18 cellular contexts compared by ENCODE assay signal in genomic region chr15:63344737-63345390, GRCh38. TPM values are rescaled to one million over a fixed set of nuclear protein-coding genes. Genes with fewer than 3 reads are reported as not detected.
DNase-seq lines count a peak whose midpoint lies in the region; ATAC-seq and TF ChIP-seq lines count a peak whose summit lies in the region.
"Had no signal": no experiment of that assay in that cellular context is flagged by ENCODE, and none has a peak within 500 bp of the region (broad histone marks: within the 10 kb centered on the region; RNA-seq: fewer than 3 reads in every experiment).

No MANE protein-coding gene starts in this region.

- H2BK120ac ChIP-seq in mesenchymal stem cell (ENCODE audit: low read depth, low read length), result no peak overlapping the region

- no peaks in the 10 kb centered on the region for H3K27me3 ChIP-seq in adipocyte (replicated peaks; ENCODE audit: control insufficient read depth, insufficient read depth, low read length)
- H3K27me3 ChIP-seq in mesenchymal stem cell (ENCODE audit: control insufficient read depth in 1 of 2, insufficient read depth in 1 of 2, low read length in 2 of 2), result no peaks in the 10 kb centered on the region
- H3K27me3 ChIP-seq: neutrophil, right atrium auricular region had no signal

- H3K9me3 ChIP-seq in adipocyte (ENCODE audit: control insufficient read depth, low read length) (no peaks in the 10 kb centered on the region), mesenchymal stem cell (ENCODE audit: control insufficient read depth, low read length) (no peaks in the 10 kb centered on the region)
- H3K9me3 ChIP-seq: BE2C, gastrocnemius medialis, neutrophil, right atrium auricular region had no signal

- peak overlapping the region in 1 of 2 experiments; percentile 94 for H3K14ac ChIP-seq in mesenchymal stem cell (ENCODE audit: low read length in 2 of 2)

- H4K91ac ChIP-seq in mesenchymal stem cell (ENCODE audit: low read length), result peak overlapping the region; percentile 81

- no peak overlapping the region for H3K9ac ChIP-seq in adipocyte (ENCODE audit: low read length)
- H3K9ac ChIP-seq in mesenchymal stem cell (ENCODE audit: low read length), result no peak overlapping the region

- H3K23ac ChIP-seq in mesenchymal stem cell (ENCODE audit: low read length in 2 of 2), result no peak overlapping the region

- H2BK15ac ChIP-seq in mesenchymal stem cell (ENCODE audit: low read depth, poor library complexity, severe bottlenecking), result no peak overlapping the region

- no peak overlapping the region for H3K4me3 Mint-ChIP-seq in HFFc6

- no peak for TF ChIP-seq CTCF in HFFc6 (IDR thresholded peaks at IDR 0.05)

- peak overlapping the region in 1 of 2 experiments; percentile 73 for H3K18ac ChIP-seq in mesenchymal stem cell (ENCODE audit: low read depth in 1 of 2, low read length in 2 of 2)

- peaks cover 8% of the 10 kb centered on the region; the same call in 1 of the 2 replicates for H3K36me3 Mint-ChIP-seq in HFFc6 (ENCODE audit: low read depth)

- no peak overlapping the region for H3K27ac ChIP-seq in mesenchymal stem cell (ENCODE audit: low read length, poor library complexity, severe bottlenecking)
- H3K27ac ChIP-seq: gastrocnemius medialis, neutrophil, right atrium auricular region had no signal

- no peaks in the 10 kb centered on the region for H3K79me1 ChIP-seq in mesenchymal stem cell (replicated peaks; ENCODE audit: low read length, poor library complexity, severe bottlenecking)

- H3K4me1 ChIP-seq in adipocyte (ENCODE audit: control insufficient read depth, insufficient read depth, low read length) (peaks cover 32% of the 10 kb centered on the region), mesenchymal stem cell (ENCODE audit: control insufficient read depth, insufficient read depth, low read depth, low read length) (peaks cover 32% of the 10 kb centered on the region)

- DNase-seq in AG08395 (ENCODE audit: low spot score) (peak; percentile 35), HFFc6 (peak; percentile 73), adipocyte (ENCODE audit: low read depth) (peak; percentile 65), mesenchymal stem cell (peak; percentile 40), GM19240 (ENCODE audit: insufficient read length, low spot score) (no peak), SIG-M5 treated with dmso at 0.1 percent for 504 hours (lab: John Stamatoyannopoulos, UW; ENCODE audit: unreplicated experiment) (no peak), NCI-H82 (lab: John Stamatoyannopoulos, UW) (no peak)
- DNase-seq: aorta, BE2C, DMS 273 treated with DMSO at 0.1 percent for 48 hours, gastrocnemius medialis, Karpas-422, NCI-H146, SIG-M5 had no signal

- H4K8ac ChIP-seq in mesenchymal stem cell (ENCODE audit: low read length), result peak overlapping the region; percentile 42

- H3K27me3 Mint-ChIP-seq in HFFc6 (ENCODE audit: insufficient read depth), result no peaks in the 10 kb centered on the region

- H3K36me3 ChIP-seq in adipocyte (ENCODE audit: control insufficient read depth, insufficient read depth, low read length, severe bottlenecking) (peaks cover 23% of the 10 kb centered on the region), mesenchymal stem cell (ENCODE audit: control insufficient read depth in 1 of 2, insufficient read depth in 2 of 2, low read depth in 1 of 2, low read length in 2 of 2) (peaks cover 8 to 59% of the 10 kb centered on the region in 2 experiments)
- H3K36me3 ChIP-seq: BE2C, gastrocnemius medialis, neutrophil, right atrium auricular region had no signal

- no peaks in the 10 kb centered on the region for H3K9me3 Mint-ChIP-seq in HFFc6

- no peak overlapping the region for H3K4me2 ChIP-seq in mesenchymal stem cell (ENCODE audit: low read length, poor library complexity, severe bottlenecking)

- ATAC-seq in GM21381 (IDR thresholded peaks at IDR 0.05; ENCODE audit: unreplicated experiment), result no peak
- ATAC-seq: gastrocnemius medialis had no signal

- no peak overlapping the region for H2AK5ac ChIP-seq in mesenchymal stem cell (ENCODE audit: low read length, severe bottlenecking)

- H2BK12ac ChIP-seq in mesenchymal stem cell (ENCODE audit: low read length in 2 of 2), result peak overlapping the region; percentile 81 to 85

- WGBS in mesenchymal stem cell, result 88% methylated on average over 5 of the region's 5 CpGs

- peak overlapping the region; percentile 82 for H3K27ac Mint-ChIP-seq in HFFc6

- no peak overlapping the region for H3K4me3 ChIP-seq in adipocyte (ENCODE audit: low read length)
- H3K4me3 ChIP-seq in mesenchymal stem cell (ENCODE audit: insufficient read depth in 1 of 2, low read depth in 1 of 2, low read length in 2 of 2), result no peak overlapping the region
- H3K4me3 ChIP-seq: gastrocnemius medialis, right atrium auricular region had no signal

- H3K4ac ChIP-seq in mesenchymal stem cell (ENCODE audit: low read depth in 1 of 2, low read length in 2 of 2), result peak overlapping the region; percentile 15 to 40

- H3K4me1 Mint-ChIP-seq in HFFc6 (ENCODE audit: low read depth), result peaks cover 85% of the 10 kb centered on the region

- H2AFZ ChIP-seq in mesenchymal stem cell (ENCODE audit: low read depth, low read length), result no peak overlapping the region

- no peak overlapping the region for H2BK5ac ChIP-seq in mesenchymal stem cell (ENCODE audit: low read depth, low read length, poor library complexity, severe bottlenecking)

RNA-seq across cellular contexts. Expression of gene CA12, which starts 36.8 kb away (rescaled TPM):
- total RNA-seq in HFFc6 (2021; fragmentation: NEBNext Ultra II Directional; extraction: Animal tissue kit (Norgen Biotek cat#: 25700)), result 10 to 100 TPM in 4 of 6 experiments, 1 to 10 TPM in 2; 8.3 to 18.2 (median 15.8) TPM
- 4.9 TPM for polyA plus RNA-seq in mesenchymal stem cell (2013, experiment 1 of 2)
- 4.9 TPM for polyA plus RNA-seq in mesenchymal stem cell (2013, experiment 2 of 2)
- total RNA-seq: mononuclear cell had no signal

Comparison
In these comparisons a context has a peak if more than half of its experiments do, and no peak if none do; other contexts are left out.
1. DNase-seq: peak in AG08395 (single experiment), HFFc6 (single experiment), adipocyte (single experiment) and mesenchymal stem cell (single experiment); none in GM19240 (single experiment), SIG-M5 treated with dmso at 0.1 percent for 504 hours (single experiment) and NCI-H82 (single experiment).